ENCODE assay signal across 8 cellular contexts in genomic region chr12:51391047-51391837, GRCh38. TPM values are rescaled to one million over a fixed set of nuclear protein-coding genes. Genes with fewer than 3 reads are reported as not detected.
DNase-seq lines count a peak whose midpoint lies in the region; TF ChIP-seq lines count a peak whose summit lies in the region.

Gene GALNT6 (minus strand): TSS chr12:51391406. CDS start chr12:51379781, 11,625 bp downstream.

- H3K9me3 ChIP-seq in AG04450 (ENCODE audit: control insufficient read depth, insufficient read depth, low read length), result no peaks in the 10 kb centered on the region
- H3K9me3 ChIP-seq in SU-DHL-6 (ENCODE audit: insufficient read depth, low read length), result no peaks in the 10 kb centered on the region
- no peaks in the 10 kb centered on the region for H3K9me3 ChIP-seq in right atrium auricular region

- H3K9me2 ChIP-seq in SU-DHL-6 (replicated peaks; ENCODE audit: insufficient read depth, low read length), result no peaks in the 10 kb centered on the region

- no peaks in the 10 kb centered on the region for H4K20me1 ChIP-seq in SU-DHL-6 (ENCODE audit: low read depth, low read length)

- H3K4me3 ChIP-seq in AG04450 (ENCODE audit: low read depth, low read length) (peak within 1 kb of the TSS; percentile 68), HL-60 (replicated peaks; ENCODE audit: insufficient read depth, low read length) (peak within 1 kb of the TSS; percentile 72), SU-DHL-6 (ENCODE audit: insufficient read depth, low read length, poor library complexity, severe bottlenecking) (peak within 1 kb of the TSS; percentile 63), right atrium auricular region (peak within 1 kb of the TSS; percentile 48 to 60), skeletal muscle cell (ENCODE audit: low read depth, low read length) (peak within 1 kb of the TSS; percentile 52)

- H3K27me3 Mint-ChIP-seq in activated naive CD8-positive, alpha-beta T cell treated with anti-CD3 and anti-CD28 coated beads for 36 hours, result no peaks in the 10 kb centered on the region

- peaks cover 11% of the 10 kb centered on the region for H3K36me3 Mint-ChIP-seq in activated naive CD8-positive, alpha-beta T cell treated with anti-CD3 and anti-CD28 coated beads for 36 hours

- no peaks in the 10 kb centered on the region for H3K27me3 ChIP-seq in AG04450 (ENCODE audit: control insufficient read depth, insufficient read depth, low read length)
- no peaks in the 10 kb centered on the region for H3K27me3 ChIP-seq in HL-60 (ENCODE audit: insufficient read depth, poor library complexity, severe bottlenecking)
- H3K27me3 ChIP-seq in SU-DHL-6 (ENCODE audit: low read length), result no peaks in the 10 kb centered on the region
- H3K27me3 ChIP-seq in right atrium auricular region, result peaks cover 0 to 10% of the 10 kb centered on the region in 2 donors

- peak within 1 kb of the TSS; percentile 59 for H3K9ac ChIP-seq in SU-DHL-6 (ENCODE audit: low read length)

- H3K4me3 Mint-ChIP-seq in activated naive CD8-positive, alpha-beta T cell treated with anti-CD3 and anti-CD28 coated beads for 36 hours, result peak within 1 kb of the TSS; percentile 89

- TF ChIP-seq CTCF in AG04450 (IDR thresholded peaks at IDR 0.05; ENCODE audit: low read depth, low read length) (no peak), HL-60 (IDR thresholded peaks at IDR 0.05; ENCODE audit: insufficient read depth, low read length) (no peak), SU-DHL-6 (IDR thresholded peaks at IDR 0.05; ENCODE audit: insufficient read depth, low read length, poor library complexity, severe bottlenecking) (no peak), right atrium auricular region (IDR thresholded peaks at IDR 0.05) (no peak)

- H3K27ac ChIP-seq in AG04450 (ENCODE audit: low read depth, low read length) (peak within 1 kb of the TSS; percentile 81), HL-60 (replicated peaks) (peak within 1 kb of the TSS; percentile 70), SU-DHL-6 (ENCODE audit: low read depth, low read length) (peak within 1 kb of the TSS; percentile 31), right atrium auricular region (peak within 1 kb of the TSS in 1 of 2 donors; percentile 44)

- H3K4me2 ChIP-seq in SU-DHL-6 (ENCODE audit: low read depth, low read length, poor library complexity, severe bottlenecking), result peak within 1 kb of the TSS; percentile 65

- H3K4me1 Mint-ChIP-seq in activated naive CD8-positive, alpha-beta T cell treated with anti-CD3 and anti-CD28 coated beads for 36 hours, result peaks cover 79% of the 10 kb centered on the region

- H2AFZ ChIP-seq in SU-DHL-6 (ENCODE audit: low read depth, low read length, severe bottlenecking), result peak within 1 kb of the TSS; percentile 78

- no peak for DNase-seq in AG04450 (ENCODE audit: low read depth, low spot score)
- peak; percentile 64 for DNase-seq in GM19238 (ENCODE audit: insufficient read length, low spot score)
- peak; percentile 67 to 75 for DNase-seq in HL-60 (ENCODE audit: low read depth in 1 of 2, low spot score in 1 of 2)
- DNase-seq in activated naive CD8-positive, alpha-beta T cell treated with anti-CD3 and anti-CD28 coated beads for 36 hours, result peak; percentile 78
- DNase-seq in right atrium auricular region (ENCODE audit: low spot score), result no peak
- no peak for DNase-seq in skeletal muscle cell (ENCODE audit: low read depth)
- no peak for DNase-seq in mesenteric fat pad (ENCODE audit: low spot score)

- H3K36me3 ChIP-seq in SU-DHL-6 (ENCODE audit: low read length), result no peaks in the 10 kb centered on the region
- no peaks in the 10 kb centered on the region for H3K36me3 ChIP-seq in right atrium auricular region

- H3K27ac Mint-ChIP-seq in activated naive CD8-positive, alpha-beta T cell treated with anti-CD3 and anti-CD28 coated beads for 36 hours, result peak within 1 kb of the TSS; percentile 84

- H3K9me3 Mint-ChIP-seq in activated naive CD8-positive, alpha-beta T cell treated with anti-CD3 and anti-CD28 coated beads for 36 hours, result no peaks in the 10 kb centered on the region

- H3K4me1 ChIP-seq in right atrium auricular region, result peaks cover 0 to 17% of the 10 kb centered on the region in 2 donors

- no peaks in the 10 kb centered on the region for H3K79me2 ChIP-seq in SU-DHL-6 (ENCODE audit: insufficient read depth, low read length)

- H3F3A ChIP-seq in SU-DHL-6 (ENCODE audit: insufficient read depth), result no peaks in the 10 kb centered on the region

- POLR2A ChIA-PET in AG04450 (lab: Yijun Ruan, JAX), result interaction anchor here (0.6 to 2.5 kb wide), 2 partner anchors 20 to 42 kb away, joined by 4 to 12 read pairs; no protein-coding TSS in a partner anchor

- CTCF ChIA-PET in AG04450 (lab: Charles Lee), result no interaction called here

RNA-seq across cellular contexts. Expression of gene GALNT6, which starts in this region (rescaled TPM):
- 31.1 and 32.1 TPM in 2 replicates for polyA plus RNA-seq in AG04450 (2011; rRNA removed)
- 26.9 and 36.2 TPM in 2 replicates for polyA minus RNA-seq in AG04450 (2011; rRNA and poly(A)+ RNA removed)
- total RNA-seq in activated naive CD8-positive, alpha-beta T cell treated with anti-CD3 and anti-CD28 coated beads for 36 hours, result 10 to 100 TPM; 19.0 to 19.9 TPM
- 1 to 10 TPM; 1.3 to 2.8 TPM for total RNA-seq in right atrium auricular region
- total RNA-seq in mesenteric fat pad, result 8.3 TPM

Comparison
In these comparisons a context has a peak if more than half of its experiments do, and no peak if none do; other contexts are left out.
1. DNase-seq: peak in GM19238 (single experiment), HL-60 (2 of 2) and activated naive CD8-positive, alpha-beta T cell treated with anti-CD3 and anti-CD28 coated beads for 36 hours (single experiment); none in AG04450 (single experiment), right atrium auricular region (single experiment), skeletal muscle cell (single experiment) and mesenteric fat pad (single experiment).
2. Peak in every context shown above with its lines, with median percentiles within 50 percentile points of each other: H3K4me3 ChIP-seq.